7 cellular contexts compared by ENCODE assay signal in genomic region chr19:6198896-6199239, GRCh38.
DNase-seq lines count a peak whose midpoint lies in the region; ATAC-seq and TF ChIP-seq lines count a peak whose summit lies in the region.

No MANE protein-coding gene starts in this region.

- peaks cover 2% of the 10 kb centered on the region for H3K27me3 Mint-ChIP-seq in dendritic cell treated with granulocyte-macrophage colony-stimulating factor and Interleukin-4, amounts not matched to agents 40 ng/mL and 50 ng/mL, for 4 days
- peaks cover 10% of the 10 kb centered on the region for H3K27me3 Mint-ChIP-seq in neural crest cell (ENCODE audit: low read depth)

- DNase-seq in neural crest cell (ENCODE audit: low read depth, low spot score): no peak
- DNase-seq in GDM1 (lab: John Stamatoyannopoulos, UW): no peak

- no peaks in the 10 kb centered on the region for H3K36me3 ChIP-seq in KOPT-K1 (ENCODE audit: insufficient read depth, low read length)

- H3K9me3 Mint-ChIP-seq in dendritic cell treated with granulocyte-macrophage colony-stimulating factor and Interleukin-4, amounts not matched to agents 40 ng/mL and 50 ng/mL, for 4 days: no peaks in the 10 kb centered on the region
- peaks cover 20% of the 10 kb centered on the region for H3K9me3 Mint-ChIP-seq in neural crest cell

- ATAC-seq in GM19035 (IDR thresholded peaks at IDR 0.05; ENCODE audit: unreplicated experiment): peak; percentile 4
- no peak for ATAC-seq in GM19395 (IDR thresholded peaks at IDR 0.05; ENCODE audit: unreplicated experiment)
- ATAC-seq in GM21717 (IDR thresholded peaks at IDR 0.05; ENCODE audit: unreplicated experiment): no peak

- peaks cover 12% of the 10 kb centered on the region for H3K36me3 Mint-ChIP-seq in dendritic cell treated with granulocyte-macrophage colony-stimulating factor and Interleukin-4, amounts not matched to agents 40 ng/mL and 50 ng/mL, for 4 days (ENCODE audit: low read depth)
- peaks cover 28% of the 10 kb centered on the region for H3K36me3 Mint-ChIP-seq in neural crest cell (ENCODE audit: low read depth)

- intact Hi-C loops in dendritic cell treated with granulocyte-macrophage colony-stimulating factor and Interleukin-4, amounts not matched to agents 40 ng/mL and 50 ng/mL, for 4 days (cut with micrococcal nuclease): no loop called here

- peak overlapping the region; percentile 82 for H3K27ac ChIP-seq in KOPT-K1 (ENCODE audit: low read depth, low read length, poor library complexity, severe bottlenecking)

- H3K4me1 Mint-ChIP-seq in dendritic cell treated with granulocyte-macrophage colony-stimulating factor and Interleukin-4, amounts not matched to agents 40 ng/mL and 50 ng/mL, for 4 days (ENCODE audit: low read depth): peaks cover 16% of the 10 kb centered on the region
- peaks cover 21% of the 10 kb centered on the region for H3K4me1 Mint-ChIP-seq in neural crest cell

- peak overlapping the region; percentile 98 for H3K4me3 Mint-ChIP-seq in dendritic cell treated with granulocyte-macrophage colony-stimulating factor and Interleukin-4, amounts not matched to agents 40 ng/mL and 50 ng/mL, for 4 days
- peak overlapping the region; percentile 97 for H3K4me3 Mint-ChIP-seq in neural crest cell

- no peak for TF ChIP-seq CTCF in neural crest cell (conservative IDR thresholded peaks at IDR 0.05)

- H3K27ac Mint-ChIP-seq in dendritic cell treated with granulocyte-macrophage colony-stimulating factor and Interleukin-4, amounts not matched to agents 40 ng/mL and 50 ng/mL, for 4 days: peak overlapping the region; percentile 89
- H3K27ac Mint-ChIP-seq in neural crest cell (ENCODE audit: unreplicated experiment): peak overlapping the region; percentile 99

- no peaks in the 10 kb centered on the region for H3K9me3 ChIP-seq in KOPT-K1 (ENCODE audit: insufficient read depth, low read length, poor library complexity, severe bottlenecking)
